In the genomic region with DNA sequence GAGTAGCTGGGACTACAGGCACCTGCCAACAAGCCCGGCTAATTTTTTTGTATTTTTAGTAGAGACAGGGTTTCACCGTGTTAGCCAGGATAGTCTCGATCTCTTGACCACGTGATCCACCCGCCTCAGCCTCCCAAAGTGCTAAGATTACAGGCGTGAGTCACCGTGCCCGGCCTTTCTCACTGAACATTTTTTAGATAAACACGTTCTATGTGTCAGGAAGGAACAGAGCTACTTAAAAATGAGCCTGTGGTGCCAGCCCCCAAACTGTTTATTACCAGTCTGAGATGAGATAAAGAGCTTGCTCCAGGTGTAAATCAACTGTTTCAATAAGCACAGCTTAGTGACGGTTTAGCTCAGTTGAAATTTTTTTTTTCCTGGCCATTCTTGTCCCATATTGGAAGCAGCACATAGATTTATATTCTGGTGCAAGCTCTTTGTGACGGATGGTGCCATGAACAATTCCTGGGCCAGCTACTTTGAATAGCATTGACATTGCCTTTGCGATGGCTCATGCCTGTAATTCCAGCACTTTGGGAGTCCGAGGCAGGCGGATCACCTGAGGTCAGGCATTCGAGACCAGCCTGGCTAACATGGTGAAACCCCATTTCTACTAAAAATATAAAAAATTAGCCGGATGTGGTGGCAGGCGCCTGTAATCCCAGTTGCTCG, we compare ENCODE assay signal across 16 cellular contexts. TPM values are rescaled to one million over a fixed set of nuclear protein-coding genes. Genes with fewer than 3 reads are reported as not detected.
DNase-seq lines count a peak whose midpoint lies in the region; ATAC-seq and TF ChIP-seq lines count a peak whose summit lies in the region.
"Not testable (repeated sequence)": the region's sequence is repeated elsewhere in the genome, so short reads cannot be mapped to it uniquely, and the experiment has no call there.
"Had no signal": no experiment of that assay in that cellular context is flagged by ENCODE, and none has a peak within 500 bp of the region (broad histone marks: within the 10 kb centered on the region; RNA-seq: fewer than 3 reads in every experiment).

No MANE protein-coding gene starts in this region.

- H3K36me3 ChIP-seq in ascending aorta, heart left ventricle, gastrocnemius medialis, uterus: not testable (repeated sequence)

- not testable (repeated sequence) for H3K4me3 Mint-ChIP-seq in endothelial cell (ENCODE audit: unreplicated experiment); mesothelial cell of epicardium

- TF ChIP-seq POLR2A in heart left ventricle (IDR thresholded peaks at IDR 0.05); gastrocnemius medialis (IDR thresholded peaks at IDR 0.05); uterus (IDR thresholded peaks at IDR 0.05): not testable (repeated sequence)

- H3K4me1 Mint-ChIP-seq in endothelial cell (ENCODE audit: unreplicated experiment) (peaks cover 69% of the 10 kb centered on the region), mesothelial cell of epicardium (peaks cover 35% of the 10 kb centered on the region)

- not testable (repeated sequence) for H3K27me3 Mint-ChIP-seq in endothelial cell (ENCODE audit: unreplicated experiment); mesothelial cell of epicardium (ENCODE audit: low read depth)

- H3K27ac Mint-ChIP-seq in endothelial cell (ENCODE audit: unreplicated experiment): peak overlapping the region; percentile 76
- peak overlapping the region; percentile 9 for H3K27ac Mint-ChIP-seq in mesothelial cell of epicardium

- H3K36me3 Mint-ChIP-seq in endothelial cell (ENCODE audit: low read depth, unreplicated experiment); mesothelial cell of epicardium: not testable (repeated sequence)

- ATAC-seq in heart left ventricle: peak; percentile 14 to 53 (median 46)
- peak in 1 of 2 donors; percentile 32 for ATAC-seq in gastrocnemius medialis

- H3K9me3 ChIP-seq in ascending aorta, heart left ventricle, gastrocnemius medialis, uterus: not testable (repeated sequence)

- H3K9me3 Mint-ChIP-seq in endothelial cell (ENCODE audit: unreplicated experiment); mesothelial cell of epicardium: not testable (repeated sequence)

- H3K4me1 ChIP-seq in ascending aorta (peaks cover 12 to 44% of the 10 kb centered on the region in 2 donors), heart left ventricle (peaks cover 15 to 77% (median 53%) of the 10 kb centered on the region in 12 donors), gastrocnemius medialis (peaks cover 23 to 58% of the 10 kb centered on the region in 2 donors), uterus (peaks cover 0 to 15% of the 10 kb centered on the region in 2 donors)

- H3K27ac ChIP-seq in ascending aorta (peak overlapping the region; percentile 94 to 95), heart left ventricle (peak overlapping the region in 11 of 12 donors; percentile 66 to 90 (median 80)), gastrocnemius medialis (peak overlapping the region in 3 of 4 donors; percentile 16 to 69 (median 47)), uterus (peak overlapping the region; percentile 75 to 93)

- in situ Hi-C loops in gastrocnemius medialis (cut with MboI; ENCODE audit: low sequenced_read_pairs in 4 of 4): not testable (repeated sequence)

- WGBS in heart left ventricle, 4 donors: 55 to 62% (median 57%) methylated on average over 18 of the region's 18 CpGs

- H3K27me3 ChIP-seq in ascending aorta, heart left ventricle, gastrocnemius medialis, uterus: not testable (repeated sequence)

- not testable (repeated sequence) for H3K4me3 ChIP-seq in ascending aorta, heart left ventricle, gastrocnemius medialis, uterus

- TF ChIP-seq CTCF in ascending aorta (IDR thresholded peaks at IDR 0.05); endothelial cell (IDR thresholded peaks at IDR 0.05; ENCODE audit: unreplicated experiment); heart left ventricle (IDR thresholded peaks at IDR 0.05); mesothelial cell of epicardium (IDR thresholded peaks at IDR 0.05; ENCODE audit: unreplicated experiment); gastrocnemius medialis (IDR thresholded peaks at IDR 0.05 in 4 of 5, conservative IDR thresholded peaks at IDR 0.05 in 1 of 5); uterus (IDR thresholded peaks at IDR 0.05): not testable (repeated sequence)

- intact Hi-C loops in ascending aorta (cut with DNase I); heart left ventricle (cut with DNase I); gastrocnemius medialis (cut with DNase I; ENCODE audit: low total_unique reads): not testable (repeated sequence)
- intact Hi-C loops in uterus (cut with DNase I; ENCODE audit: low total_unique reads): loop anchor here (10.0 kb wide), 1 partner anchor 48 kb away; no protein-coding TSS in a partner anchor

- peak; percentile 67 for DNase-seq in HCEC 1CT
- DNase-seq in RKO (ENCODE audit: low spot score): peak; percentile 35
- peak in 1 of 2 donors; percentile 83 for DNase-seq in ascending aorta (ENCODE audit: low spot score in 2 of 2)
- not testable (repeated sequence) for DNase-seq in endothelial cell (ENCODE audit: low spot score); mesothelial cell of epicardium (ENCODE audit: low spot score in 2 of 2, unreplicated experiment in 2 of 2)
- DNase-seq in heart left ventricle: peak in 2 of 5 donors; percentile 47 to 74
- peak in 1 of 2 donors; percentile 48 for DNase-seq in gastrocnemius medialis
- peak in 1 of 2 donors; percentile 77 for DNase-seq in uterus

RNA-seq across cellular contexts. Expression of a gene that starts 6.0 kb away (rescaled TPM):
- total RNA-seq in ascending aorta: 1,294 TPM
- 1,732 TPM for total RNA-seq in endothelial cell (ENCODE audit: unreplicated experiment)
- 100 to 1,000 TPM; 202 to 608 (median 304) TPM for total RNA-seq in heart left ventricle
- polyA plus RNA-seq in heart left ventricle: 100 to 1,000 TPM; 164 to 315 TPM
- total RNA-seq in mesothelial cell of epicardium: 221 to 226 TPM (median 221 TPM) in 3 replicates
- 100 to 1,000 TPM in 1 of 4 donors, 10 to 100 TPM in 3; 68.9 to 108 (median 83.5) TPM for total RNA-seq in gastrocnemius medialis
- 100 to 1,000 TPM in 3 of 4 donors, 10 to 100 TPM in 1; 96.8 to 677 (median 290) TPM for total RNA-seq in uterus

RNA-seq across cellular contexts. Expression of a gene that starts 33.7 kb away (rescaled TPM):
- not detected for total RNA-seq in ascending aorta
- total RNA-seq in endothelial cell (ENCODE audit: unreplicated experiment): not detected
- 1 to 10 TPM in 5 of 9 donors, not detected in 4; 1.2 to 2.6 (median 1.8) TPM for total RNA-seq in heart left ventricle
- under 1 TPM in 1 of 2 donors, not detected in 1; 0.24 TPM for polyA plus RNA-seq in heart left ventricle
- not detected in 3 replicates for total RNA-seq in mesothelial cell of epicardium
- not detected for total RNA-seq in gastrocnemius medialis
- under 1 TPM in 1 of 4 donors, not detected in 3; 0.35 TPM for total RNA-seq in uterus
- total RNA-seq: activated CD4-positive, alpha-beta T cell treated with anti-CD3 and anti-CD28 coated beads, Interleukin-2, amount 10 ng/mL, durations not matched to agents 24 days and 14 days; activated CD8-positive, alpha-beta memory T cell treated with anti-CD3 and anti-CD28 coated beads, Interleukin-2, amount 10 ng/mL, durations not matched to agents 7 days and 5 days; activated T-helper 1 cell treated with anti-CD3 and anti-CD28 coated beads, Interleukin-12 subunit alpha, Interleukin-12 subunit beta, Interleukin-2, Interleukin-4 antibody, amounts not matched to agents 30 ng/mL and 10 ng/mL and 1 ng/mL, durations not matched to agents 14 hours and 24 hours and 36 hours; liver; myocyte; Right ventricle myocardium inferior; ureter had no signal
- polyA plus RNA-seq: liver had no signal

RNA-seq across cellular contexts. Expression of a gene that starts 58.4 kb away (rescaled TPM):
- total RNA-seq in ascending aorta (not detected), endothelial cell (ENCODE audit: unreplicated experiment) (not detected), heart left ventricle (1 to 10 TPM in 4 of 9 donors, not detected in 5; 2.9 to 4.8 (median 3.1) TPM), mesothelial cell of epicardium (not detected in 3 replicates), gastrocnemius medialis (not detected), uterus (not detected)
- polyA plus RNA-seq in heart left ventricle: under 1 TPM in 1 of 2 donors, not detected in 1; 0.68 TPM
- total RNA-seq: activated CD4-positive, alpha-beta T cell treated with anti-CD3 and anti-CD28 coated beads, Interleukin-2, amount 10 ng/mL, durations not matched to agents 24 days and 14 days; activated CD8-positive, alpha-beta memory T cell treated with anti-CD3 and anti-CD28 coated beads, Interleukin-2, amount 10 ng/mL, durations not matched to agents 7 days and 5 days; activated T-helper 1 cell treated with anti-CD3 and anti-CD28 coated beads, Interleukin-12 subunit alpha, Interleukin-12 subunit beta, Interleukin-2, Interleukin-4 antibody, amounts not matched to agents 30 ng/mL and 10 ng/mL and 1 ng/mL, durations not matched to agents 14 hours and 24 hours and 36 hours; dermis microvascular lymphatic vessel endothelial cell; Right ventricle myocardium inferior; ureter had no signal
